In the genomic region with DNA sequence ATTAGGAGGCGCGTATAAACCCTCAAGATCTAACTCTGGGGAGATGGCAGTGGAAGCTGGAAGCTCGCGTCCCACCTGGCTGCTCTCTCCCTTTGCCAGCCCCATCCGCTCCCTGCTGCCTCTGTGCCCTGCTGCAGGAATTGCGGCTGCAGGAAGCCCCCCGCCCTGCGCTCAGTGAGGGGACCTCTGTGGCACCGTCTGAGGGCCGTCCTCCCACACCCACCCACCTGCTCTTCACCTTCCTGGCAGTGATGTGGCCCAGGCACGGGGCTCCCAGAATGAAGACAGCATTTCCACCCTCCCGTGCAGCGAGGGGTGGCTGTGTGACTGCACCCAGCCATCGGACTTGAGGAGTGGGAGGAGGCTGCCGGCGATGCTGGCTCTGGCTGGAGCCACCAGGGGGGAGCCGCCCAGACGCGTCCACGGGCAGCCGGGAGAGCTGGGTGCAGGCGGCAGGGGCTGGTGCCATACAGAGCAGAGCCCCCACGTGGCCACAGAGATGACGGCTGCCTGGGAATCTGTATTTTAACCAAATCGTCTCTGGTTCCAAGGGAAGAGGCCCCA, we compare ENCODE assay signal across 20 cellular contexts. TPM values are rescaled to one million over a fixed set of nuclear protein-coding genes. Genes with fewer than 3 reads are reported as not detected.
"Had no signal": no experiment of that assay in that cellular context is flagged by ENCODE, and none has a peak within 500 bp of the region (broad histone marks: within the 10 kb centered on the region; RNA-seq: fewer than 3 reads in every experiment).

No MANE protein-coding gene starts in this region.

- H3K27ac Mint-ChIP-seq: activated CD8-positive, alpha-beta T cell treated with anti-CD3 and anti-CD28 coated beads for 36 hours; activated naive CD8-positive, alpha-beta T cell treated with anti-CD3 and anti-CD28 coated beads for 36 hours; activated T-cell treated with anti-CD3 and anti-CD28 coated beads, Interleukin-2, amount 50 U/mL, for 72 hours; progenitor cell of endocrine pancreas; T-helper 17 cell; type B pancreatic cell; WTC11 had no signal

- DNase-seq: activated CD4-positive, alpha-beta T cell treated with anti-CD3 and anti-CD28 coated beads for 4 hours; activated CD8-positive, alpha-beta memory T cell treated with anti-CD3 and anti-CD28 coated beads, Interleukin-2, amount 50 U/mL, for 48 hours; activated CD8-positive, alpha-beta T cell treated with anti-CD3 and anti-CD28 coated beads for 36 hours; activated gamma-delta T cell; activated naive CD8-positive, alpha-beta T cell treated with anti-CD3 and anti-CD28 coated beads for 36 hours; activated T-cell treated with anti-CD3 and anti-CD28 coated beads, Interleukin-2, amount 50 U/mL, for 72 hours; brain microvascular endothelial cell; dermis blood vessel endothelial cell; occipital lobe; small intestine; stimulated activated naive CD8-positive, alpha-beta T cell treated with anti-CD3 and anti-CD28 coated beads, Interleukin-15, Interleukin-2, amounts not matched to agents 100 U/mL and 50 U/mL, for 24 hours; T-helper 17 cell had no signal

- H2AFZ ChIP-seq: hepatocyte had no signal

- H3K4me2 ChIP-seq: hepatocyte had no signal

- H3K9me3 Mint-ChIP-seq: type B pancreatic cell had no signal

- H3K27me3 Mint-ChIP-seq: activated CD8-positive, alpha-beta T cell treated with anti-CD3 and anti-CD28 coated beads for 36 hours; activated naive CD8-positive, alpha-beta T cell treated with anti-CD3 and anti-CD28 coated beads for 36 hours; T-helper 17 cell had no signal

- H3K36me3 Mint-ChIP-seq: activated naive CD8-positive, alpha-beta T cell treated with anti-CD3 and anti-CD28 coated beads for 36 hours; type B pancreatic cell had no signal

- H3K27me3 ChIP-seq: brain microvascular endothelial cell had no signal

- H3K4me3 Mint-ChIP-seq: activated CD8-positive, alpha-beta T cell treated with anti-CD3 and anti-CD28 coated beads for 36 hours; activated naive CD8-positive, alpha-beta T cell treated with anti-CD3 and anti-CD28 coated beads for 36 hours; activated T-cell treated with anti-CD3 and anti-CD28 coated beads, Interleukin-2, amount 50 U/mL, for 72 hours; nephron; T-helper 17 cell; type B pancreatic cell; WTC11 had no signal

- H3K27ac ChIP-seq: brain microvascular endothelial cell, hepatocyte had no signal

- H3K4me1 Mint-ChIP-seq: activated naive CD8-positive, alpha-beta T cell treated with anti-CD3 and anti-CD28 coated beads for 36 hours; T-helper 17 cell had no signal

- H3K36me3 ChIP-seq: brain microvascular endothelial cell had no signal

- H3K4me3 ChIP-seq: hepatocyte had no signal

RNA-seq across cellular contexts. Expression of a gene that starts 28.3 kb away (rescaled TPM):
- total RNA-seq: activated CD8-positive, alpha-beta T cell treated with anti-CD3 and anti-CD28 coated beads for 36 hours; activated naive CD8-positive, alpha-beta T cell treated with anti-CD3 and anti-CD28 coated beads for 36 hours; mesenteric fat pad; T-helper 17 cell had no signal
- polyA plus RNA-seq: esophagus, keratinocyte had no signal
